17 cellular contexts compared by ENCODE assay signal in the genomic region with DNA sequence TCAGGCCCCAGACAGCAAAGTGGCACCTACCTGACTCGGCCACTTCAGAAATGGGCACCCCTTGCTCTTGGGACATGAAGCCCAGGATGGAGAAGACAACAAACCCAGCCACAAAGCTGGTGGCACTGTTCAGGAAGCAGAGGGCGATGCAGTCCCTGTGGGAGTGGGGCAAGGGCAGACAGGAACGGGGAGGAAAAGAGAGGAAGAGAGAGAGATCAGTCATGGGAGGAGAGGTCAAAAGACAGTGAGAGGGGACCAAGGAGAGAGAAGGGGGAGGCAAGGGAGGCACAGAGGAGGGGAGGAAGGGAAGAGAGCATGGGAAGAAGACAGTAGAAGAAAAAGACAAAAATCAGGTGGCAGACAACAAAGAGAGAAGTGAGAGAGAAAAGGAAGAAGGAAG. TPM values are rescaled to one million over a fixed set of nuclear protein-coding genes. Genes with fewer than 3 reads are reported as not detected.
A peak's percentile ranks its signal among the peaks of the same experiment; 100 is the strongest.
DNase-seq lines count a peak whose midpoint lies in the region; ATAC-seq and TF ChIP-seq lines count a peak whose summit lies in the region.
"Had no signal": no experiment of that assay in that cellular context is flagged by ENCODE, and none has a peak within 500 bp of the region (broad histone marks: within the 10 kb centered on the region; RNA-seq: fewer than 3 reads in every experiment).

No MANE protein-coding gene starts in this region.

- TF ChIP-seq CTCF in natural killer cell (IDR thresholded peaks at IDR 0.05) (no peak), chondrocyte (IDR thresholded peaks at IDR 0.05) (no peak), GM10266 (IDR thresholded peaks at IDR 0.05; ENCODE audit: control insufficient read depth, insufficient read depth, low read depth, missing control alignments) (no peak)

- peaks cover 33 to 37% of the 10 kb centered on the region in 2 donors for H3K27me3 Mint-ChIP-seq in natural killer cell treated with Interleukin-12 subunit alpha and Interleukin-12 subunit beta and Interleukin-15 and Interleukin-18, amount 100 ng/mL, for 72 hours
- peaks cover 29 to 42% of the 10 kb centered on the region in 2 donors for H3K27me3 Mint-ChIP-seq in natural killer cell (ENCODE audit: low read depth in 2 of 2)
- H3K27me3 Mint-ChIP-seq in chondrocyte (ENCODE audit: low read depth): peaks cover 54% of the 10 kb centered on the region

- peaks cover 4% of the 10 kb centered on the region for H3K9me3 Mint-ChIP-seq in natural killer cell treated with Interleukin-12 subunit alpha and Interleukin-12 subunit beta and Interleukin-15 and Interleukin-18, amount 100 ng/mL, for 72 hours
- H3K9me3 Mint-ChIP-seq in natural killer cell (peaks cover 0 to 2% of the 10 kb centered on the region in 2 donors), chondrocyte (ENCODE audit: low read depth) (no peaks in the 10 kb centered on the region)
- H3K9me3 Mint-ChIP-seq: CD4-positive, alpha-beta T cell; HFFc6 had no signal

- DNase-seq in natural killer cell treated with Interleukin-12 subunit alpha and Interleukin-12 subunit beta and Interleukin-15 and Interleukin-18, amount 100 ng/mL, for 72 hours (ENCODE audit: low spot score): peak; percentile 3
- DNase-seq in natural killer cell: no peak
- DNase-seq in chondrocyte (ENCODE audit: low spot score): peak; percentile 33
- DNase-seq in substantia nigra (lab: John Stamatoyannopoulos, UW): no peak
- no peak for DNase-seq in GM10266 (ENCODE audit: extremely low spot score)
- no peak for DNase-seq in DMS153 treated with DMSO at 0.1 percent for 48 hours (lab: John Stamatoyannopoulos, UW; ENCODE audit: unreplicated experiment)
- DNase-seq: Caco-2; CD4-positive, alpha-beta T cell; DMS79; GDM1; HCEC 1CT; HFFc6 had no signal

- ATAC-seq in natural killer cell treated with Interleukin-12 subunit alpha and Interleukin-12 subunit beta and Interleukin-15 and Interleukin-18, amount 100 ng/mL, for 72 hours: no peak
- no peak for ATAC-seq in natural killer cell
- ATAC-seq: GM23338, HepG2 had no signal

- H3K4me3 Mint-ChIP-seq in natural killer cell treated with Interleukin-12 subunit alpha and Interleukin-12 subunit beta and Interleukin-15 and Interleukin-18, amount 100 ng/mL, for 72 hours: no peak overlapping the region
- no peak overlapping the region for H3K4me3 Mint-ChIP-seq in natural killer cell
- H3K4me3 Mint-ChIP-seq in chondrocyte (ENCODE audit: unreplicated experiment): no peak overlapping the region
- H3K4me3 Mint-ChIP-seq: B cell; CD4-positive, alpha-beta T cell; GM23338; HFFc6 had no signal

- no peaks in the 10 kb centered on the region for H3K36me3 Mint-ChIP-seq in natural killer cell treated with Interleukin-12 subunit alpha and Interleukin-12 subunit beta and Interleukin-15 and Interleukin-18, amount 100 ng/mL, for 72 hours
- H3K36me3 Mint-ChIP-seq in natural killer cell (no peaks in the 10 kb centered on the region), chondrocyte (ENCODE audit: low read depth) (no peaks in the 10 kb centered on the region)
- H3K36me3 Mint-ChIP-seq: IgD-negative memory B cell had no signal

- H3K27ac Mint-ChIP-seq in natural killer cell treated with Interleukin-12 subunit alpha and Interleukin-12 subunit beta and Interleukin-15 and Interleukin-18, amount 100 ng/mL, for 72 hours: no peak overlapping the region
- H3K27ac Mint-ChIP-seq in natural killer cell (no peak overlapping the region), chondrocyte (ENCODE audit: unreplicated experiment) (no peak overlapping the region)
- H3K27ac Mint-ChIP-seq: B cell; CD4-positive, alpha-beta T cell; GM23338; HFFc6; IgD-negative memory B cell had no signal

- intact Hi-C loops in natural killer cell (cut with micrococcal nuclease): no loop called here

- peaks cover 3 to 5% of the 10 kb centered on the region in 2 donors for H3K4me1 Mint-ChIP-seq in natural killer cell treated with Interleukin-12 subunit alpha and Interleukin-12 subunit beta and Interleukin-15 and Interleukin-18, amount 100 ng/mL, for 72 hours (ENCODE audit: low read depth in 2 of 2)
- peaks cover 0 to 6% of the 10 kb centered on the region in 2 donors for H3K4me1 Mint-ChIP-seq in natural killer cell
- H3K4me1 Mint-ChIP-seq in chondrocyte (ENCODE audit: low read depth): peaks cover 11% of the 10 kb centered on the region
- H3K4me1 Mint-ChIP-seq: B cell had no signal

- peak overlapping the region; percentile 93 for H3K27ac ChIP-seq in substantia nigra (ENCODE audit: low read depth, low read length, poor library complexity, severe bottlenecking)
- H3K27ac ChIP-seq: C4-2B had no signal

RNA-seq across cellular contexts. Expression of gene SLC6A12, which starts 16.6 kb away (rescaled TPM):
- under 1 TPM in 1 of 2 donors, not detected in 1; 0.11 TPM for total RNA-seq in natural killer cell treated with Interleukin-12 subunit alpha and Interleukin-12 subunit beta and Interleukin-15 and Interleukin-18, amount 100 ng/mL, for 72 hours
- total RNA-seq in natural killer cell (under 1 TPM in 2 of 3 donors, not detected in 1; 0.54 to 0.70 TPM), chondrocyte (0.42 TPM in 1 of 3 replicates, not detected in the others)
- total RNA-seq: B cell; CD4-positive, alpha-beta T cell; HFFc6 had no signal

Comparison
In these comparisons a context has a peak if more than half of its experiments do, and no peak if none do; other contexts are left out.
1. DNase-seq: peak in natural killer cell treated with Interleukin-12 subunit alpha and Interleukin-12 subunit beta and Interleukin-15 and Interleukin-18, amount 100 ng/mL, for 72 hours (single experiment) and chondrocyte (single experiment); none in natural killer cell (single experiment), substantia nigra (0 of 49), GM10266 (single experiment) and DMS153 treated with DMSO at 0.1 percent for 48 hours (single experiment).